ENCODE assay signal across 12 cellular contexts in genomic region chr15:66901336-66902100, GRCh38.
DNase-seq lines count a peak whose midpoint lies in the region; ATAC-seq and TF ChIP-seq lines count a peak whose summit lies in the region.
"Had no signal": no experiment of that assay in that cellular context is flagged by ENCODE, and none has a peak within 500 bp of the region (broad histone marks: within the 10 kb centered on the region; RNA-seq: fewer than 3 reads in every experiment).

No MANE protein-coding gene starts in this region.

- no peaks in the 10 kb centered on the region for H3K27me3 ChIP-seq in mesenchymal stem cell (ENCODE audit: control insufficient read depth in 1 of 2, insufficient read depth in 1 of 2, low read length in 2 of 2)
- no peaks in the 10 kb centered on the region for H3K27me3 ChIP-seq in adrenal gland
- H3K27me3 ChIP-seq: ovary had no signal

- no peaks in the 10 kb centered on the region for H3K79me1 ChIP-seq in mesenchymal stem cell (replicated peaks; ENCODE audit: low read length, poor library complexity, severe bottlenecking)

- peak; percentile 16 to 45 for DNase-seq in AML-193 (lab: John Stamatoyannopoulos, UW)
- peak; percentile 52 for DNase-seq in KBM-7
- DNase-seq in cardiac fibroblast (ENCODE audit: low read depth in 2 of 2) = peak; percentile 62 to 68
- DNase-seq in mesenchymal stem cell = peak; percentile 53
- no peak for DNase-seq in NCI-H1105 (lab: John Stamatoyannopoulos, UW)
- no peak for DNase-seq in activated naive CD4-positive, alpha-beta T cell treated with Interleukin-2 at 50 U/mL for 16 hours
- DNase-seq in adrenal gland = no peak
- DNase-seq: left cardiac atrium, NCI-H2171, ovary, SHP77 treated with DMSO at 0.1 percent for 48 hours had no signal

- WGBS in mesenchymal stem cell = 94% methylated on average over 3 of the region's 6 CpGs
- 85 to 96% (median 89%) methylated on average over 6 of the region's 6 CpGs for WGBS in adrenal gland, 4 donors

- H3K9ac ChIP-seq in mesenchymal stem cell (ENCODE audit: low read length) = peak overlapping the region; percentile 20

- intact Hi-C loops in adrenal gland (cut with DNase I) = no loop called here

- H3K36me3 ChIP-seq in mesenchymal stem cell (ENCODE audit: control insufficient read depth in 1 of 2, insufficient read depth in 2 of 2, low read depth in 1 of 2, low read length in 2 of 2) = peaks cover 3 to 30% of the 10 kb centered on the region in 2 experiments
- no peaks in the 10 kb centered on the region for H3K36me3 ChIP-seq in adrenal gland (replicated peaks in 1 of 2)
- H3K36me3 ChIP-seq: ovary had no signal

- H3K4me2 ChIP-seq in mesenchymal stem cell (ENCODE audit: low read length, poor library complexity, severe bottlenecking) = no peak overlapping the region

- H2BK12ac ChIP-seq in mesenchymal stem cell (ENCODE audit: low read length in 2 of 2) = no peak overlapping the region

- peak overlapping the region in 1 of 2 experiments; percentile 53 for H3K18ac ChIP-seq in mesenchymal stem cell (ENCODE audit: low read depth in 1 of 2, low read length in 2 of 2)

- peak overlapping the region in 1 of 2 experiments; percentile 28 for H3K14ac ChIP-seq in mesenchymal stem cell (ENCODE audit: low read length in 2 of 2)

- no peak overlapping the region for H2BK5ac ChIP-seq in mesenchymal stem cell (ENCODE audit: low read depth, low read length, poor library complexity, severe bottlenecking)

- H3K23ac ChIP-seq in mesenchymal stem cell (ENCODE audit: low read length in 2 of 2) = no peak overlapping the region

- H3K4ac ChIP-seq in mesenchymal stem cell (ENCODE audit: low read depth in 1 of 2, low read length in 2 of 2) = peak overlapping the region in 1 of 2 experiments; percentile 32

- peak overlapping the region; percentile 18 for H2AFZ ChIP-seq in mesenchymal stem cell (ENCODE audit: low read depth, low read length)

- H4K91ac ChIP-seq in mesenchymal stem cell (ENCODE audit: low read length) = no peak overlapping the region

- TF ChIP-seq POLR2A in adrenal gland (IDR thresholded peaks at IDR 0.05) = no peak

- peaks cover 6% of the 10 kb centered on the region for H3K9me3 ChIP-seq in mesenchymal stem cell (ENCODE audit: control insufficient read depth, low read length)
- no peaks in the 10 kb centered on the region for H3K9me3 ChIP-seq in adrenal gland (replicated peaks in 1 of 3)
- H3K9me3 ChIP-seq: ovary had no signal

- H2AK5ac ChIP-seq in mesenchymal stem cell (ENCODE audit: low read length, severe bottlenecking) = no peak overlapping the region

- TF ChIP-seq CTCF in cardiac fibroblast (IDR thresholded peaks at IDR 0.05; ENCODE audit: low read depth, low read length) (no peak), adrenal gland (IDR thresholded peaks at IDR 0.05) (no peak)

- H2BK15ac ChIP-seq in mesenchymal stem cell (ENCODE audit: low read depth, poor library complexity, severe bottlenecking) = no peak overlapping the region

- H4K8ac ChIP-seq in mesenchymal stem cell (ENCODE audit: low read length) = peak overlapping the region; percentile 33

- no peak for ATAC-seq in HG03521 (IDR thresholded peaks at IDR 0.05; ENCODE audit: unreplicated experiment)

- H2BK120ac ChIP-seq in mesenchymal stem cell (ENCODE audit: low read depth, low read length) = no peak overlapping the region

- in situ Hi-C loops in KBM-7 (cut with MboI; ENCODE audit: low pct_unique_long_range_greater_than_20kb, low sequenced_read_pairs) = no loop called here

- H3K4me1 ChIP-seq in mesenchymal stem cell (ENCODE audit: control insufficient read depth, insufficient read depth, low read depth, low read length) = no peaks in the 10 kb centered on the region
- H3K4me1 ChIP-seq in adrenal gland (replicated peaks in 1 of 2) = no peaks in the 10 kb centered on the region

- no peak overlapping the region for H3K4me3 ChIP-seq in cardiac fibroblast (replicated peaks in 1 of 2; ENCODE audit: low read depth in 2 of 2, low read length in 2 of 2)
- H3K4me3 ChIP-seq in mesenchymal stem cell (ENCODE audit: insufficient read depth in 1 of 2, low read depth in 1 of 2, low read length in 2 of 2) = peak overlapping the region in 1 of 2 experiments; percentile 1
- no peak overlapping the region for H3K4me3 ChIP-seq in adrenal gland
- H3K4me3 ChIP-seq: ovary had no signal

- H3K27ac ChIP-seq in mesenchymal stem cell (ENCODE audit: low read length, poor library complexity, severe bottlenecking) (no peak overlapping the region), adrenal gland (no peak overlapping the region)
- H3K27ac ChIP-seq: ovary had no signal

Comparison
In these comparisons a context has a peak if more than half of its experiments do, and no peak if none do; other contexts are left out.
1. DNase-seq: peak in AML-193 (2 of 2), KBM-7 (single experiment), cardiac fibroblast (2 of 2) and mesenchymal stem cell (single experiment); none in NCI-H1105 (single experiment), activated naive CD4-positive, alpha-beta T cell treated with Interleukin-2 at 50 U/mL for 16 hours (single experiment) and adrenal gland (0 of 7).